Comparison of ENCODE assay signal across 7 cellular contexts in the genomic region with DNA sequence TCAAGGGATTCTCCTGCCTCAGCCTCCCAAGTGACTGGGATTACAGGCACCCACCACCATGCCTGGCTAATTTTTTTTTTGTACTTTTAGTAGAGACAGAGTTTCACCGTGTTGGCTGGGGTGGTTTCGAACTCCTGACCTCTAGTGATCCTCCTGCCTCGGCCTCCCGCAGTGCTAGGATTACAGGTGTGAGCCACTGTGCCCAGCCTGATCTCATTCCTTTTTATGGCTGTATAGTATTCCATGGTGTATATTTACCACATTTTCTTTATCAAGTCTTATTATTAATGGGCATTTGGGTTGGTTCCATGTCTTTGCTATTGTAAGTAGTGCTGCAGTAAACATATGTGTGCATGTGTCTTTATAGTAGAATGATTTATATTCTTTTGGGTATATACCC. TPM values are rescaled to one million over a fixed set of nuclear protein-coding genes. Genes with fewer than 3 reads are reported as not detected.
"Had no signal": no experiment of that assay in that cellular context is flagged by ENCODE, and none has a peak within 500 bp of the region (broad histone marks: within the 10 kb centered on the region; RNA-seq: fewer than 3 reads in every experiment).

No MANE protein-coding gene starts in this region.

RNA-seq across cellular contexts. Expression of a gene that starts 50.4 kb away (rescaled TPM):
- total RNA-seq: activated CD4-positive, alpha-beta memory T cell treated with anti-CD3 and anti-CD28 coated beads, Interleukin-2, amount 10 ng/mL, durations not matched to agents 7 days and 5 days; activated CD4-positive, alpha-beta T cell treated with anti-CD3 and anti-CD28 coated beads, Interleukin-2, amount 10 ng/mL, durations not matched to agents 24 days and 14 days; activated CD4-positive, alpha-beta T cell treated with anti-CD3 and anti-CD28 coated beads, Interleukin-2, amount 10 ng/mL, durations not matched to agents 7 days and 5 days; activated CD8-positive, alpha-beta memory T cell treated with anti-CD3 and anti-CD28 coated beads, Interleukin-2, amount 10 ng/mL, durations not matched to agents 7 days and 5 days; activated CD8-positive, alpha-beta T cell treated with anti-CD3 and anti-CD28 coated beads, Interleukin-2, amount 10 ng/mL, durations not matched to agents 7 days and 5 days; T-helper 1 cell treated with Interleukin-12 subunit alpha and Interleukin-12 subunit beta and Interleukin-4 antibody, amounts not matched to agents 30 ng/mL and 1 ng/mL, for 36 hours; T-helper 2 cell treated with Interferon-gamma antibody and Interleukin-4, amounts not matched to agents 100 ng/mL and 5 ng/mL, for 36 hours had no signal
